Comparison of ENCODE assay signal across 12 cellular contexts in the genomic region with DNA sequence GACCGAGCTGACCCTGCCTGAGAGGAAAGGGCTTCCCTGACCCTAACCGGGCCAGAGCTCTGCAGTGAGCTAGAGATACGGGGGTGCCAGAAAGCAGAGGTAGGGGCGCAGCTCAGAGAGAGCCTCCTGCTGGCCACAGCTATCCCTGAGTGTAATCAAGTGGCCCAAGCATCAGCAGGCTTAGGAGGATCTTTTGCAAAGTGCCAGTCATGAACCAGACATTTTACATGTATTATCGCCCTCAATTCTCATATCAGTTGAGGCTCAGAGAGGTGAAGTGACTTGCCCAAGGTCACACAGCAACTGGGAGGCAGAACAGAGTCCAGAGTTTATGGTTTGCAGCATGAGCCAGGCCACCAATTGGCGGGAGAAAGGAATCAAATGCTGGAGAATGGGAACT. TPM values are rescaled to one million over a fixed set of nuclear protein-coding genes. Genes with fewer than 3 reads are reported as not detected.
DNase-seq lines count a peak whose midpoint lies in the region; ATAC-seq and TF ChIP-seq lines count a peak whose summit lies in the region.
"Had no signal": no experiment of that assay in that cellular context is flagged by ENCODE, and none has a peak within 500 bp of the region (broad histone marks: within the 10 kb centered on the region; RNA-seq: fewer than 3 reads in every experiment).

No MANE protein-coding gene starts in this region.

- TF ChIP-seq POLR2A in gastroesophageal sphincter (IDR thresholded peaks at IDR 0.05) = no peak
- TF ChIP-seq POLR2A in tibial nerve (IDR thresholded peaks at IDR 0.05) = no peak
- TF ChIP-seq POLR2A in stomach (IDR thresholded peaks at IDR 0.05) = no peak

- no peaks in the 10 kb centered on the region for H3K9me3 Mint-ChIP-seq in activated B cell treated with CpG ODN at 0.5 μM for 24 hours

- no peaks in the 10 kb centered on the region for H3K9me3 ChIP-seq in heart right ventricle
- no peaks in the 10 kb centered on the region for H3K9me3 ChIP-seq in gastroesophageal sphincter
- no peaks in the 10 kb centered on the region for H3K9me3 ChIP-seq in tibial nerve
- H3K9me3 ChIP-seq in stomach = no peaks in the 10 kb centered on the region

- H3K27me3 Mint-ChIP-seq in activated B cell treated with CpG ODN at 0.5 μM for 24 hours = no peaks in the 10 kb centered on the region

- POLR2A ChIA-PET in activated B cell treated with CpG ODN at 0.5 μM for 24 hours (lab: Charles Lee) = interaction anchor here (0.5 to 36.4 kb wide), 10 partner anchors 6 to 222 kb away, joined by 3 to 1151 read pairs (median 8); partner anchors contain the start of genes HNRNPR and ID3

- no peak for TF ChIP-seq EP300 in gastroesophageal sphincter (IDR thresholded peaks at IDR 0.05)
- TF ChIP-seq EP300 in tibial nerve (IDR thresholded peaks at IDR 0.05) = no peak
- no peak for TF ChIP-seq EP300 in stomach (IDR thresholded peaks at IDR 0.05)

- H3K4me3 ChIP-seq in heart right ventricle = no peak overlapping the region
- no peak overlapping the region for H3K4me3 ChIP-seq in gastroesophageal sphincter
- H3K4me3 ChIP-seq in tibial nerve = no peak overlapping the region
- no peak overlapping the region for H3K4me3 ChIP-seq in stomach

- H3K27ac ChIP-seq in heart right ventricle (peak overlapping the region in 7 of 10 donors; percentile 24 to 99 (median 44)), gastroesophageal sphincter (peak overlapping the region in 3 of 4 donors; percentile 46 to 98 (median 96)), tibial nerve (peak overlapping the region in 3 of 4 donors; percentile 96 to 97 (median 97)), stomach (peak overlapping the region in 1 of 5 donors; percentile 97)

- peak overlapping the region; percentile 82 for H3K4me3 Mint-ChIP-seq in activated B cell treated with CpG ODN at 0.5 μM for 24 hours

- H3K4me1 ChIP-seq in heart right ventricle = peaks cover 10 to 61% (median 40%) of the 10 kb centered on the region in 9 donors
- peaks cover 4 to 78% (median 41%) of the 10 kb centered on the region in 3 donors for H3K4me1 ChIP-seq in gastroesophageal sphincter
- H3K4me1 ChIP-seq in tibial nerve = peaks cover 0 to 79% (median 44%) of the 10 kb centered on the region in 4 donors
- H3K4me1 ChIP-seq in stomach = peaks cover 37 to 63% (median 45%) of the 10 kb centered on the region in 4 donors

- no peak for DNase-seq in heart right ventricle
- no peak for DNase-seq in left cardiac atrium
- DNase-seq in activated B cell treated with CpG ODN at 0.5 μM for 24 hours = no peak
- no peak for DNase-seq in tibial nerve (ENCODE audit: low spot score in 2 of 2)
- DNase-seq in middle frontal gyrus (ENCODE audit: extremely low spot score, low spot score) = no peak
- no peak for DNase-seq in stomach
- DNase-seq in stimulated activated CD4-positive, alpha-beta T cell treated with anti-CD3 and anti-CD28 coated beads, Interleukin-2, amount 100 ng/mL, for 24 hours = no peak
- DNase-seq: activated CD4-positive, CD25-positive, alpha-beta regulatory T cell treated with anti-CD3 and anti-CD28 coated beads, Interleukin-2, amount 50 U/mL, for 72 hours; KBM-7 had no signal

- 81 to 82% methylated on average over 6 of the region's 6 CpGs for WGBS in heart right ventricle, 2 donors
- WGBS in gastroesophageal sphincter (ENCODE audit: low coverage in 1 of 2), 2 donors = 83 to 93% methylated on average over 3 to 5 of the region's 6 CpGs
- WGBS in tibial nerve, 2 donors = 72 to 83% methylated on average over 6 of the region's 6 CpGs
- WGBS in stomach, 5 donors = 74 to 85% (median 82%) methylated on average over 6 of the region's 6 CpGs

- H3K27me3 ChIP-seq in heart right ventricle (peaks cover 0 to 34% (median 0%) of the 10 kb centered on the region in 7 donors), gastroesophageal sphincter (no peaks in the 10 kb centered on the region), tibial nerve (no peaks in the 10 kb centered on the region), stomach (peaks cover 0 to 16% (median 8%) of the 10 kb centered on the region in 3 donors)

- peaks cover 69% of the 10 kb centered on the region for H3K4me1 Mint-ChIP-seq in activated B cell treated with CpG ODN at 0.5 μM for 24 hours

- CTCF ChIA-PET in activated B cell treated with CpG ODN at 0.5 μM for 24 hours (lab: Charles Lee) = interaction anchor here (0.9 to 31.5 kb wide), 4 partner anchors 10 to 69 kb away, joined by 3 to 872 read pairs (median 11); no protein-coding TSS in a partner anchor

- ATAC-seq in heart right ventricle = no peak
- no peak for ATAC-seq in left cardiac atrium
- ATAC-seq in activated B cell treated with CpG ODN at 0.5 μM for 24 hours (ENCODE audit: low read depth) = no peak
- ATAC-seq in gastroesophageal sphincter = no peak
- ATAC-seq: left lobe of liver, Right ventricle myocardium inferior had no signal

- H3K36me3 ChIP-seq in heart right ventricle = no peaks in the 10 kb centered on the region
- no peaks in the 10 kb centered on the region for H3K36me3 ChIP-seq in gastroesophageal sphincter
- no peaks in the 10 kb centered on the region for H3K36me3 ChIP-seq in tibial nerve
- no peaks in the 10 kb centered on the region for H3K36me3 ChIP-seq in stomach

- peaks cover 3% of the 10 kb centered on the region for H3K36me3 Mint-ChIP-seq in activated B cell treated with CpG ODN at 0.5 μM for 24 hours (ENCODE audit: low read depth)

- intact Hi-C loops in heart right ventricle (cut with DNase I) = no loop called here
- intact Hi-C loops in left cardiac atrium (cut with DNase I) = no loop called here
- intact Hi-C loops in activated B cell treated with CpG ODN at 0.5 μM for 24 hours (cut with micrococcal nuclease) = no loop called here
- intact Hi-C loops in stomach (cut with DNase I; ENCODE audit: low total_unique reads) = no loop called here

- H3K27ac Mint-ChIP-seq in activated B cell treated with CpG ODN at 0.5 μM for 24 hours = peak overlapping the region; percentile 83

- TF ChIP-seq CTCF in heart right ventricle (IDR thresholded peaks at IDR 0.05) (peak in 3 of 9 donors; percentile 12 to 23 (median 13)), activated B cell treated with CpG ODN at 0.5 μM for 24 hours (IDR thresholded peaks at IDR 0.05) (no peak), gastroesophageal sphincter (IDR thresholded peaks at IDR 0.05) (no peak), tibial nerve (IDR thresholded peaks at IDR 0.05) (no peak), stomach (IDR thresholded peaks at IDR 0.05) (no peak)

RNA-seq across cellular contexts. Expression of gene ID3, which starts 7.0 kb away (rescaled TPM):
- total RNA-seq in heart right ventricle = 100 to 1,000 TPM in 3 of 10 donors, 10 to 100 TPM in 7; 44.7 to 148 (median 83.4) TPM
- polyA plus RNA-seq in heart right ventricle = 100 to 1,000 TPM in 1 of 2 donors, 10 to 100 TPM in 1; 73.6 to 217 TPM
- total RNA-seq in left cardiac atrium = 100 to 1,000 TPM; 119 to 172 TPM
- 195 and 205 TPM in 2 replicates for total RNA-seq in activated B cell treated with CpG ODN at 0.5 μM for 24 hours
- 100 to 1,000 TPM; 144 to 270 (median 221) TPM for total RNA-seq in gastroesophageal sphincter
- total RNA-seq in tibial nerve = 100 to 1,000 TPM; 263 to 369 (median 312) TPM
- total RNA-seq in stomach = 1,000 to 10,000 TPM in 1 of 5 donors, 100 to 1,000 TPM in 3, 10 to 100 TPM in 1; 90.6 to 1,101 (median 120) TPM
- polyA plus RNA-seq in stomach = 100 to 1,000 TPM in 2 of 3 donors, 10 to 100 TPM in 1; 79.4 to 226 (median 139) TPM

RNA-seq across cellular contexts. Expression of gene E2F2, which starts 35.3 kb away (rescaled TPM):
- total RNA-seq in heart right ventricle (1 to 10 TPM in 1 of 10 donors, under 1 TPM in 8, not detected in 1; 0.04 to 2.3 (median 0.17) TPM), left cardiac atrium (1 to 10 TPM in 1 of 2 donors, under 1 TPM in 1; 0.18 to 1.3 TPM), activated B cell treated with CpG ODN at 0.5 μM for 24 hours (2.4 and 3.4 TPM in 2 replicates), gastroesophageal sphincter (under 1 TPM in 2 of 4 donors, not detected in 2; 0.08 to 0.17 TPM), tibial nerve (under 1 TPM in 3 of 4 donors, not detected in 1; 0.20 to 0.30 (median 0.21) TPM), stomach (10 to 100 TPM in 1 of 5 donors, 1 to 10 TPM in 3, under 1 TPM in 1; 0.58 to 27.8 (median 3.5) TPM)
- polyA plus RNA-seq in heart right ventricle (under 1 TPM in 1 of 2 donors, not detected in 1; 0.06 TPM), stomach (1 to 10 TPM in 1 of 3 donors, under 1 TPM in 2; 0.61 to 3.2 (median 0.87) TPM)
